Comparison of ENCODE assay signal across 17 cellular contexts in genomic region chr10:79928028-79928583, GRCh38. TPM values are rescaled to one million over a fixed set of nuclear protein-coding genes. Genes with fewer than 3 reads are reported as not detected.
"Had no signal": no experiment of that assay in that cellular context is flagged by ENCODE, and none has a peak within 500 bp of the region (broad histone marks: within the 10 kb centered on the region; RNA-seq: fewer than 3 reads in every experiment).

No MANE protein-coding gene starts in this region.

- H3K36me3 Mint-ChIP-seq: activated naive CD8-positive, alpha-beta T cell; stimulated activated effector memory CD8-positive, alpha-beta T cell treated with anti-CD3 and anti-CD28 coated beads, Interleukin-12 subunit alpha, Interleukin-12 subunit beta, amount 100 ng/mL, for 72 hours; T-cell had no signal

- H3K27ac ChIP-seq: foreskin keratinocyte, ovary, SK-N-MC, thyroid gland had no signal

- H3K4me1 ChIP-seq: foreskin keratinocyte, thyroid gland had no signal

- H3K4me3 ChIP-seq: body of pancreas, ovary, SK-N-MC, thyroid gland had no signal

- H3K36me3 ChIP-seq: ovary, thyroid gland had no signal

- H3K4me3 Mint-ChIP-seq: activated naive CD8-positive, alpha-beta T cell; activated T-cell treated with anti-CD3 and anti-CD28 coated beads, Interleukin-2, amount 50 U/mL, for 72 hours; stimulated activated effector memory CD8-positive, alpha-beta T cell treated with anti-CD3 and anti-CD28 coated beads, Interleukin-12 subunit alpha, Interleukin-12 subunit beta, amount 100 ng/mL, for 72 hours; T-cell had no signal

- DNase-seq: activated gamma-delta T cell treated with Interleukin-2 at 50 U/mL for 16 hours; activated T-cell treated with anti-CD3 and anti-CD28 coated beads, Interleukin-2, amount 50 U/mL, for 72 hours; amniotic stem cell; body of pancreas; central memory CD4-positive, alpha-beta T cell; cortex of kidney; effector CD8-positive, alpha-beta T cell; foreskin keratinocyte; left ventricle myocardium superior; ovary; stimulated activated CD4-positive, alpha-beta T cell treated with anti-CD3 and anti-CD28 coated beads, Interleukin-12 subunit alpha, Interleukin-12 subunit beta, amount 100 ng/mL, for 4 hours; T-cell; T-helper 9 cell; thyroid gland had no signal

- ATAC-seq: activated T-cell treated with anti-CD3 and anti-CD28 coated beads, Interleukin-2, amount 50 U/mL, for 72 hours; foreskin keratinocyte; stimulated activated effector memory CD8-positive, alpha-beta T cell treated with anti-CD3 and anti-CD28 coated beads, Interleukin-12 subunit alpha, Interleukin-12 subunit beta, amount 100 ng/mL, for 72 hours; T-cell had no signal

- H3K27me3 ChIP-seq: ovary, thyroid gland had no signal

- H3K9me3 ChIP-seq: body of pancreas, ovary, thyroid gland had no signal

- H3K9me3 Mint-ChIP-seq: activated T-cell treated with anti-CD3 and anti-CD28 coated beads, Interleukin-2, amount 50 U/mL, for 72 hours; stimulated activated effector memory CD8-positive, alpha-beta T cell treated with anti-CD3 and anti-CD28 coated beads, Interleukin-12 subunit alpha, Interleukin-12 subunit beta, amount 100 ng/mL, for 72 hours; T-cell had no signal

- H3K27ac Mint-ChIP-seq: activated naive CD8-positive, alpha-beta T cell; activated T-cell treated with anti-CD3 and anti-CD28 coated beads, Interleukin-2, amount 50 U/mL, for 72 hours; stimulated activated effector memory CD8-positive, alpha-beta T cell treated with anti-CD3 and anti-CD28 coated beads, Interleukin-12 subunit alpha, Interleukin-12 subunit beta, amount 100 ng/mL, for 72 hours; T-cell had no signal

RNA-seq across cellular contexts. Expression of gene SFTPD, which starts 20.8 kb away (rescaled TPM):
- total RNA-seq: activated T-cell treated with anti-CD3 and anti-CD28 coated beads, Interleukin-2, amount 50 U/mL, for 72 hours had no signal
